Comparison of ENCODE assay signal across 1 cellular context in the genomic region with DNA sequence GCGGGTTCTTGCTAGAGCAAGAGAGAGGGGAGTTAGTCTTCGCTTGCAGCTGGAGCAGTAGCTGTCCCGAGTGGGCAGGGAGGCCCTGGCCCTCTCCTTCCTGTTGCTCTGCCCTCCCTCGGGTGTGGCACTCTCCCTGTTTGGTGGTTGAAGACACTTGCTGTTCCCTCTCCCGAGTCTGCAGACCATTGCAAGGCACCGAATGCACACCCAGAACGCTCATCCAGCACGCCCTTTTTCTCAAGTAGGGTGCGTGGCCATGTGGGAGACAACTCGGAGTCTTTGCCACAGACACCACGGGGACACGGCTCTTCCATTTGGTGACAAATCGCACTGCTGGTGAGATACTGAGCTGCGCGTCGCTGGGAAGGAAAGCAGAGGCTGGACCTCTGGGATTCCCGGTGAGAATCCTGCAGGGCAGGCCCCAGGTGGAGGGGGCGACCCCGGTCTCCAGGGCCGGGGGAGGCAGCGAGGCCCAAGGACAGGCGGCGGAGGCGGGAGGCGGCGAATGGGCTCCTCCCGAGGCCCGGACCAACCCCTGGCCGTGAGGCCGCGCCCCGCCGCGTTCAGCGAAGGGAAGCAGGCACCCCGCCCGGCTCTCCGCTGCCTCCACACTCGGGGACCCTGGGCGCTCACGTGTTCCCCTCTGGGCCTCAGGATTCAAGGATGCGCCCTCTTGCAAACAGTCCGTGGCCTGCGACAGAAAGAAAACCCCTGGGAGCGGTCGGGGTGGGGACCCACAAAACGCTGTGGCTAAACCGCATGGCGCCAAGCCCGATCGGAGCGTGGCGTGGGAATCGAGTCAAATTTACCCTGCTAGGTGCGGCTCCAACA.
TF ChIP-seq lines count a peak whose summit lies in the region.

No MANE protein-coding gene starts in this region.

TF ChIP-seq in WTC11, 78 proteins besides CTCF, POLR2A, EP300 and RAD21 (continued from another document):
- TF ChIP-seq, protein P1, sequence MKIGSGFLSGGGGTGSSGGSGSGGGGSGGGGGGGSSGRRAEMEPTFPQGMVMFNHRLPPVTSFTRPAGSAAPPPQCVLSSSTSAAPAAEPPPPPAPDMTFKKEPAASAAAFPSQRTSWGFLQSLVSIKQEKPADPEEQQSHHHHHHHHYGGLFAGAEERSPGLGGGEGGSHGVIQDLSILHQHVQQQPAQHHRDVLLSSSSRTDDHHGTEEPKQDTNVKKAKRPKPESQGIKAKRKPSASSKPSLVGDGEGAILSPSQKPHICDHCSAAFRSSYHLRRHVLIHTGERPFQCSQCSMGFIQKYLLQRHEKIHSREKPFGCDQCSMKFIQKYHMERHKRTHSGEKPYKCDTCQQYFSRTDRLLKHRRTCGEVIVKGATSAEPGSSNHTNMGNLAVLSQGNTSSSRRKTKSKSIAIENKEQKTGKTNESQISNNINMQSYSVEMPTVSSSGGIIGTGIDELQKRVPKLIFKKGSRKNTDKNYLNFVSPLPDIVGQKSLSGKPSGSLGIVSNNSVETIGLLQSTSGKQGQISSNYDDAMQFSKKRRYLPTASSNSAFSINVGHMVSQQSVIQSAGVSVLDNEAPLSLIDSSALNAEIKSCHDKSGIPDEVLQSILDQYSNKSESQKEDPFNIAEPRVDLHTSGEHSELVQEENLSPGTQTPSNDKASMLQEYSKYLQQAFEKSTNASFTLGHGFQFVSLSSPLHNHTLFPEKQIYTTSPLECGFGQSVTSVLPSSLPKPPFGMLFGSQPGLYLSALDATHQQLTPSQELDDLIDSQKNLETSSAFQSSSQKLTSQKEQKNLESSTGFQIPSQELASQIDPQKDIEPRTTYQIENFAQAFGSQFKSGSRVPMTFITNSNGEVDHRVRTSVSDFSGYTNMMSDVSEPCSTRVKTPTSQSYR (CRISPR knock-in tag; IDR thresholded peaks at IDR 0.05): no peak
- TF ChIP-seq IRF2 (CRISPR knock-in tag; IDR thresholded peaks at IDR 0.05; ENCODE audit: borderline replicate concordance, low read depth): no peak
- TF ChIP-seq ZNF396 (CRISPR knock-in tag; IDR thresholded peaks at IDR 0.05; ENCODE audit: borderline replicate concordance): no peak
